Comparison of ENCODE assay signal across 8 cellular contexts in genomic region chr6:49551126-49551865, GRCh38. TPM values are rescaled to one million over a fixed set of nuclear protein-coding genes. Genes with fewer than 3 reads are reported as not detected.
A peak's percentile ranks its signal among the peaks of the same experiment; 100 is the strongest.
DNase-seq lines count a peak whose midpoint lies in the region; ATAC-seq and TF ChIP-seq lines count a peak whose summit lies in the region.

No MANE protein-coding gene starts in this region.

- H3K4me2 ChIP-seq in osteoblast (ENCODE audit: insufficient read depth, low read length), result peak overlapping the region; percentile 52

- H4K20me1 ChIP-seq in osteoblast (ENCODE audit: insufficient read depth, low read length), result no peaks in the 10 kb centered on the region

- H3K36me3 ChIP-seq in osteoblast (ENCODE audit: insufficient read depth, low read length), result no peaks in the 10 kb centered on the region

- H3K9me3 ChIP-seq in osteoblast (ENCODE audit: low read depth, low read length), result no peaks in the 10 kb centered on the region

- H3K27me3 ChIP-seq in osteoblast (ENCODE audit: insufficient read depth, low read length), result peaks cover 34% of the 10 kb centered on the region

- peak; percentile 56 for DNase-seq in D341Med (ENCODE audit: low spot score)
- peak; percentile 15 for DNase-seq in UCSD-AML1 (lab: John Stamatoyannopoulos, UW; ENCODE audit: unreplicated experiment)
- DNase-seq in fibroblast of mammary gland (ENCODE audit: low read depth), result no peak
- DNase-seq in osteoblast (ENCODE audit: insufficient read length, low spot score, missing footprints), result no peak
- DNase-seq in activated effector memory CD4-positive, alpha-beta T cell treated with Interleukin-2 at 50 U/mL for 16 hours, result no peak
- no peak for DNase-seq in NCI-H446 treated with DMSO at 0.1 percent for 48 hours (lab: John Stamatoyannopoulos, UW)

- H3K27ac ChIP-seq in osteoblast (ENCODE audit: low read depth, low read length), result no peak overlapping the region

- ATAC-seq in GM19438 (IDR thresholded peaks at IDR 0.05; ENCODE audit: low read depth, unreplicated experiment) (peak; percentile 49), HG03378 (IDR thresholded peaks at IDR 0.05; ENCODE audit: unreplicated experiment) (peak; percentile 44)

- H2AFZ ChIP-seq in osteoblast (ENCODE audit: low read length), result peak overlapping the region; percentile 54

- peaks cover 4% of the 10 kb centered on the region for H3K4me1 ChIP-seq in osteoblast (ENCODE audit: insufficient read depth, low read length)

- TF ChIP-seq CTCF in fibroblast of mammary gland (conservative IDR thresholded peaks at IDR 0.05; ENCODE audit: control insufficient read depth, insufficient read depth, low read depth, low read length) (no peak), osteoblast (IDR thresholded peaks at IDR 0.05; ENCODE audit: extremely low read depth, low read depth, low read length) (no peak)

- no peaks in the 10 kb centered on the region for H3K79me2 ChIP-seq in osteoblast (ENCODE audit: insufficient read depth, low read length)

- peak overlapping the region; percentile 52 for H3K4me3 ChIP-seq in fibroblast of mammary gland (ENCODE audit: control insufficient read depth, low read depth, low read length)
- H3K4me3 ChIP-seq in osteoblast (ENCODE audit: insufficient read depth, low read length), result peak overlapping the region; percentile 34

RNA-seq across cellular contexts. Expression of gene C6orf141, which starts 0.8 kb away (rescaled TPM):
- total RNA-seq in osteoblast, result not detected in 2 replicates

RNA-seq across cellular contexts. Expression of gene GLYATL3, which starts 51.6 kb away (rescaled TPM):
- total RNA-seq in osteoblast, result not detected in 2 replicates

Comparison
In these comparisons a context has a peak if more than half of its experiments do, and no peak if none do; other contexts are left out.
1. DNase-seq: peak in D341Med (single experiment) and UCSD-AML1 (single experiment); none in fibroblast of mammary gland (single experiment), osteoblast (single experiment), activated effector memory CD4-positive, alpha-beta T cell treated with Interleukin-2 at 50 U/mL for 16 hours (single experiment) and NCI-H446 treated with DMSO at 0.1 percent for 48 hours (single experiment).